Comparison of ENCODE assay signal across 12 cellular contexts in the genomic region with DNA sequence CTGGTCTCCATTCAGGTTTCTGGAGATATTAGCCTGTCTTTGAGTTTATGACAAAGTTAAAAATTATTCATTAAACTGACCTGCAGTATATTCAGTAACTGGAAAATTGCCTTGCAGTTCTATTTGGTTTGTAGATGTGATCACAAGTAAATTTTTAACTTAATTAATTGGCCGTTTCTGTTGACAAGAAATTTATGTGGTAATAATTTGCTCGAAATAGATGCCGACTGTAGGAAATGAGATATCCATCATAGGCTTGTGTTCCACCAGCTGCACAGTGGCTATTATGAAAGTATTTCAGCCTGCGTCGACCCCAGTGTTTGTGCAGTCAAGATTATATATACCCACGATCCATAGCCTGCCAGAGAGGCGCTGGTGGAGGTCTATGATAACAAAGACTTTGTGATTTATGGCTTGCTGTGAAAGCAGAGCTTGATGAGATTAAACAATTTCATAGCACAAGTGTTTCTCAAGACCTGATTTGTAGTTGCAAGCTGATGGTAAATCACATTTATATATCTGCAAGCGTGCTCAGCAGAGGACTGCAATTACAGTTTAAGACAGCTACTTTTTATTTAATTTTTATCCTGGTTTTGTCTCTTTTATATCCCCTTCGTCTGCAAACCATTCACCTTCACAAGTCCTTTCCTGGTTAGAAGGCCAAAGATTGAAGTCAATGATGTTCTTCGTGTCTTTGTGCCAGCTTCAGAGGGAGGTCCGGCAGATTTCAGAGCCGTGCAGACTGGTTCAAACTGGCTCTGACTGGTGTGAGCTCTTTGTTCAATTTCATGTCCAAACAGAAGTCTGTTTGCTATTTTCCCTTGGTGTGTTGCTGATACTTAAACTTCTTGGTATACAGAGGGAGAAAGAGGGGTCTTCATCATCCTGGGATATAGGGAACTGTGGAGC.
A peak's percentile ranks its signal among the peaks of the same experiment; 100 is the strongest.
DNase-seq lines count a peak whose midpoint lies in the region; ATAC-seq, FAIRE-seq and TF ChIP-seq lines count a peak whose summit lies in the region.
"Had no signal": no experiment of that assay in that cellular context is flagged by ENCODE, and none has a peak within 500 bp of the region (broad histone marks: within the 10 kb centered on the region; RNA-seq: fewer than 3 reads in every experiment).

No MANE protein-coding gene starts in this region.

- in situ Hi-C loops in HepG2 (cut with HindIII; ENCODE audit: extremely low pct_ligation_motif_present, low pct_unique_long_range_greater_than_20kb), result no loop called here

- no peaks in the 10 kb centered on the region for H3K79me2 ChIP-seq in HepG2 (ENCODE audit: insufficient read depth, low read length)

- peak; percentile 41 to 80 (median 62) for ATAC-seq in right lobe of liver
- ATAC-seq in HepG2, result no peak
- ATAC-seq in GM19395 (IDR thresholded peaks at IDR 0.05; ENCODE audit: unreplicated experiment), result no peak
- no peak for ATAC-seq in upper lobe of left lung (ENCODE audit: low FRiP score in 2 of 2)

- H3K27me3 ChIP-seq in right lobe of liver, result no peaks in the 10 kb centered on the region
- no peaks in the 10 kb centered on the region for H3K27me3 ChIP-seq in HepG2 (ENCODE audit: control insufficient read depth in 1 of 2, insufficient read depth in 2 of 2, low read length in 2 of 2)
- no peaks in the 10 kb centered on the region for H3K27me3 ChIP-seq in uterus
- H3K27me3 ChIP-seq in upper lobe of left lung, result no peaks in the 10 kb centered on the region
- H3K27me3 ChIP-seq: right atrium auricular region, thyroid gland had no signal

- TF ChIP-seq POLR2A in right lobe of liver (IDR thresholded peaks at IDR 0.05) (no peak), HepG2 (IDR thresholded peaks at IDR 0.05; ENCODE audit: insufficient read depth in 1 of 2, low read depth in 2 of 2, low read length in 2 of 2) (no peak), uterus (IDR thresholded peaks at IDR 0.05) (no peak), upper lobe of left lung (IDR thresholded peaks at IDR 0.05) (no peak)

- H3K9ac ChIP-seq in HepG2 (ENCODE audit: insufficient read depth, low read depth, low read length), result no peak overlapping the region

- CTCF ChIA-PET in HepG2 (lab: Yijun Ruan, JAX; ENCODE audit: low intra/inter-chr PET ratio, low total read pairs), result no interaction called here

- H3K36me3 ChIP-seq in right lobe of liver, result no peaks in the 10 kb centered on the region
- H3K36me3 ChIP-seq in HepG2 (replicated peaks in 1 of 2; ENCODE audit: control insufficient read depth in 1 of 2, insufficient read depth in 2 of 2, low read length in 2 of 2), result no peaks in the 10 kb centered on the region
- no peaks in the 10 kb centered on the region for H3K36me3 ChIP-seq in uterus
- no peaks in the 10 kb centered on the region for H3K36me3 ChIP-seq in upper lobe of left lung
- H3K36me3 ChIP-seq: right atrium auricular region, thyroid gland had no signal

- intact Hi-C loops in right lobe of liver (cut with DNase I) (no loop called here), HepG2 (cut with micrococcal nuclease; ENCODE audit: unreplicated experiment) (no loop called here), uterus (cut with DNase I; ENCODE audit: low total_unique reads) (no loop called here)

- no peak for TF ChIP-seq CTCF in right lobe of liver (IDR thresholded peaks at IDR 0.05)
- no peak for TF ChIP-seq CTCF in HepG2 (CRISPR knock-in tag; IDR thresholded peaks at IDR 0.05)
- no peak for TF ChIP-seq CTCF in uterus (IDR thresholded peaks at IDR 0.05)
- no peak for TF ChIP-seq CTCF in upper lobe of left lung (IDR thresholded peaks at IDR 0.05)

- FAIRE-seq in HepG2 (lab: Jason Lieb, UNC), result no peak

- no peaks in the 10 kb centered on the region for H3K9me3 ChIP-seq in right lobe of liver
- H3K9me3 ChIP-seq in HepG2 (ENCODE audit: low read length), result no peaks in the 10 kb centered on the region
- H3K9me3 ChIP-seq in uterus, result no peaks in the 10 kb centered on the region
- H3K9me3 ChIP-seq in upper lobe of left lung, result no peaks in the 10 kb centered on the region
- H3K9me3 ChIP-seq: right atrium auricular region, thyroid gland had no signal

- POLR2A ChIA-PET in HepG2 (lab: Yijun Ruan, JAX), result no interaction called here

- no peak overlapping the region for H3K4me2 ChIP-seq in HepG2 (ENCODE audit: low read depth, low read length)

- no peaks in the 10 kb centered on the region for H4K20me1 ChIP-seq in HepG2 (ENCODE audit: insufficient read depth, low read length)

- TF ChIP-seq RAD21 in HepG2 (CRISPR knock-in tag; IDR thresholded peaks at IDR 0.05), result no peak

- no peak for TF ChIP-seq EP300 in HepG2 (IDR thresholded peaks at IDR 0.05; ENCODE audit: low read depth in 2 of 2, low read length in 2 of 2)
- no peak for TF ChIP-seq EP300 in HepG2 (CRISPR knock-in tag; IDR thresholded peaks at IDR 0.05; ENCODE audit: borderline replicate concordance)
- no peak for TF ChIP-seq EP300 in upper lobe of left lung (IDR thresholded peaks at IDR 0.05)

- no peak overlapping the region for H3K4me3 ChIP-seq in right lobe of liver
- no peak overlapping the region for H3K4me3 ChIP-seq in HepG2 (replicated peaks in 1 of 3; ENCODE audit: insufficient read depth in 1 of 3, low read depth in 2 of 3, low read length in 3 of 3)
- H3K4me3 ChIP-seq in uterus, result no peak overlapping the region
- H3K4me3 ChIP-seq in upper lobe of left lung, result no peak overlapping the region
- H3K4me3 ChIP-seq: right atrium auricular region, thyroid gland had no signal

- no peak overlapping the region for H2AFZ ChIP-seq in HepG2 (ENCODE audit: low read length)

- BruUV-seq in HepG2 (replicated peaks; lab: Mats Ljungman, UMichigan), result no TSS peak

- H3K27ac ChIP-seq in right lobe of liver (no peak overlapping the region), HepG2 (ENCODE audit: extremely low read length, insufficient read depth, low read length) (no peak overlapping the region), uterus (peak overlapping the region; percentile 19 to 47), upper lobe of left lung (no peak overlapping the region)
- H3K27ac ChIP-seq: right atrium auricular region, thyroid gland had no signal

- DNase-seq in right lobe of liver, result peak in 1 of 3 donors; percentile 20
- no peak for DNase-seq in HepG2 (ENCODE audit: low spot score)
- DNase-seq in SHP77 (lab: John Stamatoyannopoulos, UW), result peak; percentile 60 to 64
- DNase-seq in kidney glomerular epithelial cell (lab: John Stamatoyannopoulos, UW), result peak; percentile 97
- DNase-seq in uterus, result peak; percentile 63 to 82
- DNase-seq in activated naive CD4-positive, alpha-beta T cell treated with Interleukin-2 at 50 U/mL for 16 hours, result no peak
- no peak for DNase-seq in upper lobe of left lung
- DNase-seq: effector CD4-positive, alpha-beta T cell; T-helper 9 cell; thyroid gland had no signal

- WGBS in right lobe of liver (ENCODE audit: insufficient coverage, low coverage, low lambda C conversion rate, missing lambda C conversion rate), result 31% methylated on average over 12 of the region's 12 CpGs
- WGBS in HepG2 (ENCODE audit: low lambda C conversion rate), result 80% methylated on average over 12 of the region's 12 CpGs
- WGBS in upper lobe of left lung, 2 donors, result 34 to 39% methylated on average over 12 of the region's 12 CpGs

- H3K4me1 ChIP-seq in right lobe of liver (peaks cover 0 to 12% (median 6%) of the 10 kb centered on the region in 4 donors), HepG2 (ENCODE audit: insufficient read depth, low read length) (no peaks in the 10 kb centered on the region), uterus (peaks cover 0 to 6% of the 10 kb centered on the region in 2 donors), upper lobe of left lung (peaks cover 0 to 10% (median 8%) of the 10 kb centered on the region in 4 donors)
- H3K4me1 ChIP-seq: right atrium auricular region, thyroid gland had no signal

TF ChIP-seq in HepG2, 621 proteins besides CTCF, POLR2A, EP300 and RAD21:
- TF ChIP-seq ZMYM3 (CRISPR knock-in tag; IDR thresholded peaks at IDR 0.05), result no peak
- TF ChIP-seq DR1 (CRISPR knock-in tag; IDR thresholded peaks at IDR 0.05), result no peak
- no peak for TF ChIP-seq SP2 (CRISPR knock-in tag; IDR thresholded peaks at IDR 0.05)
- TF ChIP-seq, protein P1, sequence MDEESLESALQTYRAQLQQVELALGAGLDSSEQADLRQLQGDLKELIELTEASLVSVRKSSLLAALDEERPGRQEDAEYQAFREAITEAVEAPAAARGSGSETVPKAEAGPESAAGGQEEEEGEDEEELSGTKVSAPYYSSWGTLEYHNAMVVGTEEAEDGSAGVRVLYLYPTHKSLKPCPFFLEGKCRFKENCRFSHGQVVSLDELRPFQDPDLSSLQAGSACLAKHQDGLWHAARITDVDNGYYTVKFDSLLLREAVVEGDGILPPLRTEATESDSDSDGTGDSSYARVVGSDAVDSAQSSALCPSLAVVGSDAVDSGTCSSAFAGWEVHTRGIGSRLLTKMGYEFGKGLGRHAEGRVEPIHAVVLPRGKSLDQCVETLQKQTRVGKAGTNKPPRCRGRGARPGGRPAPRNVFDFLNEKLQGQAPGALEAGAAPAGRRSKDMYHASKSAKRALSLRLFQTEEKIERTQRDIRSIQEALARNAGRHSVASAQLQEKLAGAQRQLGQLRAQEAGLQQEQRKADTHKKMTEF (CRISPR knock-in tag; IDR thresholded peaks at IDR 0.05), result no peak
- no peak for TF ChIP-seq ZNF543 (CRISPR knock-in tag; IDR thresholded peaks at IDR 0.05)
- no peak for TF ChIP-seq NBN (conservative IDR thresholded peaks at IDR 0.05)
- no peak for TF ChIP-seq SMC3 (IDR thresholded peaks at IDR 0.05; ENCODE audit: low read length)
- no peak for TF ChIP-seq ZSCAN9 (CRISPR knock-in tag; IDR thresholded peaks at IDR 0.05; ENCODE audit: borderline replicate concordance)
- TF ChIP-seq ZFY (CRISPR knock-in tag; IDR thresholded peaks at IDR 0.05), result no peak
- no peak for TF ChIP-seq GABPB1 (CRISPR knock-in tag; IDR thresholded peaks at IDR 0.05)
- TF ChIP-seq ZBTB38 (CRISPR knock-in tag; IDR thresholded peaks at IDR 0.05), result no peak
- no peak for TF ChIP-seq MZF1 (CRISPR knock-in tag; IDR thresholded peaks at IDR 0.05; ENCODE audit: borderline replicate concordance)
- no peak for TF ChIP-seq MED1 (CRISPR knock-in tag; IDR thresholded peaks at IDR 0.05)
- TF ChIP-seq, protein P2, sequence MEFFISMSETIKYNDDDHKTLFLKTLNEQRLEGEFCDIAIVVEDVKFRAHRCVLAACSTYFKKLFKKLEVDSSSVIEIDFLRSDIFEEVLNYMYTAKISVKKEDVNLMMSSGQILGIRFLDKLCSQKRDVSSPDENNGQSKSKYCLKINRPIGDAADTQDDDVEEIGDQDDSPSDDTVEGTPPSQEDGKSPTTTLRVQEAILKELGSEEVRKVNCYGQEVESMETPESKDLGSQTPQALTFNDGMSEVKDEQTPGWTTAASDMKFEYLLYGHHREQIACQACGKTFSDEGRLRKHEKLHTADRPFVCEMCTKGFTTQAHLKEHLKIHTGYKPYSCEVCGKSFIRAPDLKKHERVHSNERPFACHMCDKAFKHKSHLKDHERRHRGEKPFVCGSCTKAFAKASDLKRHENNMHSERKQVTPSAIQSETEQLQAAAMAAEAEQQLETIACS (CRISPR knock-in tag; IDR thresholded peaks at IDR 0.05), result no peak
- TF ChIP-seq STAT5B (CRISPR knock-in tag; IDR thresholded peaks at IDR 0.05), result no peak
TF ChIP-seq in HepG2: peak in this region for 0.

Comparison
In these comparisons a context has a peak if more than half of its experiments do, and no peak if none do; other contexts are left out.
1. ATAC-seq: peak in right lobe of liver (4 of 4); none in HepG2 (single experiment), GM19395 (single experiment) and upper lobe of left lung (0 of 2).
2. DNase-seq: peak in SHP77 (2 of 2), kidney glomerular epithelial cell (single experiment) and uterus (2 of 2); none in HepG2 (single experiment), activated naive CD4-positive, alpha-beta T cell treated with Interleukin-2 at 50 U/mL for 16 hours (single experiment) and upper lobe of left lung (0 of 2).
3. H3K27ac ChIP-seq: peak in uterus (2 of 2); none in right lobe of liver (0 of 3), HepG2 (single experiment) and upper lobe of left lung (0 of 4).